21 cellular contexts compared by ENCODE assay signal in genomic region chr5:142832263-142832662, GRCh38.
DNase-seq lines count a peak whose midpoint lies in the region; ATAC-seq and TF ChIP-seq lines count a peak whose summit lies in the region.
"Had no signal": no experiment of that assay in that cellular context is flagged by ENCODE, and none has a peak within 500 bp of the region (broad histone marks: within the 10 kb centered on the region; RNA-seq: fewer than 3 reads in every experiment).

No MANE protein-coding gene starts in this region.

- POLR2A ChIA-PET in Caco-2 (lab: Charles Lee), result no interaction called here

- H3K23ac ChIP-seq in mesenchymal stem cell (ENCODE audit: low read length in 2 of 2), result no peak overlapping the region

- H3K4me1 Mint-ChIP-seq in Caco-2 (ENCODE audit: low read depth, unreplicated experiment), result peaks cover 63% of the 10 kb centered on the region
- H3K4me1 Mint-ChIP-seq: IgD-negative memory B cell had no signal

- H2BK15ac ChIP-seq in mesenchymal stem cell (ENCODE audit: low read depth, poor library complexity, severe bottlenecking), result no peak overlapping the region

- no peaks in the 10 kb centered on the region for H3K27me3 ChIP-seq in Caco-2 (replicated peaks; ENCODE audit: control insufficient read depth, insufficient read depth, low read length)
- no peaks in the 10 kb centered on the region for H3K27me3 ChIP-seq in mesenchymal stem cell (ENCODE audit: control insufficient read depth in 1 of 2, insufficient read depth in 1 of 2, low read length in 2 of 2)
- H3K27me3 ChIP-seq in adrenal gland, result no peaks in the 10 kb centered on the region
- H3K27me3 ChIP-seq: BLaER1 treated with 17β-estradiol and CSF1 and Interleukin-3, amounts not matched to agents 10 nM and 100 nM had no signal

- TF ChIP-seq CTCF in Caco-2 (IDR thresholded peaks at IDR 0.05; ENCODE audit: insufficient read depth in 1 of 2, low read depth in 1 of 2, low read length in 1 of 2, severe bottlenecking in 1 of 2, unreplicated experiment in 1 of 2) (no peak), adrenal gland (IDR thresholded peaks at IDR 0.05) (no peak)

- peaks cover 9% of the 10 kb centered on the region for H3K36me3 Mint-ChIP-seq in Caco-2 (ENCODE audit: insufficient read depth, unreplicated experiment)

- H4K8ac ChIP-seq in mesenchymal stem cell (ENCODE audit: low read length), result no peak overlapping the region

- H3K27ac ChIP-seq in mesenchymal stem cell (ENCODE audit: low read length, poor library complexity, severe bottlenecking), result no peak overlapping the region
- H3K27ac ChIP-seq in adrenal gland, result no peak overlapping the region
- H3K27ac ChIP-seq: 22Rv1; BLaER1 treated with 17β-estradiol and CSF1 and Interleukin-3, amounts not matched to agents 10 nM and 100 nM had no signal

- H3K14ac ChIP-seq in mesenchymal stem cell (ENCODE audit: low read length in 2 of 2), result no peak overlapping the region

- no peak overlapping the region for H3K18ac ChIP-seq in mesenchymal stem cell (ENCODE audit: low read depth in 1 of 2, low read length in 2 of 2)

- ATAC-seq in HG03095 (IDR thresholded peaks at IDR 0.05; ENCODE audit: unreplicated experiment), result no peak
- ATAC-seq: HCT116 had no signal

- H3K9me3 ChIP-seq in Caco-2 (no peaks in the 10 kb centered on the region), mesenchymal stem cell (ENCODE audit: control insufficient read depth, low read length) (no peaks in the 10 kb centered on the region), adrenal gland (replicated peaks in 1 of 3) (no peaks in the 10 kb centered on the region)
- H3K9me3 ChIP-seq: BLaER1 treated with 17β-estradiol and CSF1 and Interleukin-3, amounts not matched to agents 10 nM and 100 nM had no signal

- no peak overlapping the region for H3K9ac ChIP-seq in mesenchymal stem cell (ENCODE audit: low read length)
- H3K9ac ChIP-seq: BLaER1 treated with 17β-estradiol and CSF1 and Interleukin-3, amounts not matched to agents 10 nM and 100 nM had no signal

- H2BK12ac ChIP-seq in mesenchymal stem cell (ENCODE audit: low read length in 2 of 2), result no peak overlapping the region

- peaks cover 33% of the 10 kb centered on the region for H3K79me1 ChIP-seq in mesenchymal stem cell (replicated peaks; ENCODE audit: low read length, poor library complexity, severe bottlenecking)

- H3K4me3 Mint-ChIP-seq in Caco-2 (ENCODE audit: unreplicated experiment), result peak overlapping the region; percentile 10
- H3K4me3 Mint-ChIP-seq: CD4-positive, alpha-beta memory T cell; IgD-negative memory B cell had no signal

- no peak overlapping the region for H2AFZ ChIP-seq in mesenchymal stem cell (ENCODE audit: low read depth, low read length)

- no peak overlapping the region for H3K27ac Mint-ChIP-seq in Caco-2 (ENCODE audit: unreplicated experiment)
- H3K27ac Mint-ChIP-seq: IgD-negative memory B cell had no signal

- H3K4me1 ChIP-seq in Caco-2, result peaks cover 82% of the 10 kb centered on the region
- peaks cover 11% of the 10 kb centered on the region for H3K4me1 ChIP-seq in mesenchymal stem cell (ENCODE audit: control insufficient read depth, insufficient read depth, low read depth, low read length)
- H3K4me1 ChIP-seq in adrenal gland (replicated peaks in 1 of 2), result peaks cover 4 to 6% of the 10 kb centered on the region in 2 donors

- no peak overlapping the region for H3K4me3 ChIP-seq in Caco-2 (ENCODE audit: low read depth, low read length)
- H3K4me3 ChIP-seq in mesenchymal stem cell (ENCODE audit: insufficient read depth in 1 of 2, low read depth in 1 of 2, low read length in 2 of 2), result no peak overlapping the region
- no peak overlapping the region for H3K4me3 ChIP-seq in adrenal gland
- H3K4me3 ChIP-seq: BLaER1 treated with 17β-estradiol and CSF1 and Interleukin-3, amounts not matched to agents 10 nM and 100 nM had no signal

- no peak overlapping the region for H3K4ac ChIP-seq in mesenchymal stem cell (ENCODE audit: low read depth in 1 of 2, low read length in 2 of 2)

- H2BK120ac ChIP-seq in mesenchymal stem cell (ENCODE audit: low read depth, low read length), result no peak overlapping the region

- no peak overlapping the region for H3K4me2 ChIP-seq in mesenchymal stem cell (ENCODE audit: low read length, poor library complexity, severe bottlenecking)

- CTCF ChIA-PET in Caco-2 (lab: Charles Lee), result interaction anchor here (1.0 kb wide), 1 partner anchor 177 kb away, joined by 3 read pairs; no protein-coding TSS in a partner anchor

- DNase-seq in NCI-H82 (lab: John Stamatoyannopoulos, UW) (peak; percentile 9), NCI-H82 treated with DMSO at 0.1 percent for 48 hours (lab: John Stamatoyannopoulos, UW; ENCODE audit: unreplicated experiment) (no peak), Caco-2 (no peak), dermis blood vessel endothelial cell (peak; percentile 41), mesenchymal stem cell (no peak), NCI-H524 (lab: John Stamatoyannopoulos, UW) (no peak), adrenal gland (no peak)
- DNase-seq: CD4-positive, alpha-beta memory T cell; GOT3; MV-4-11; NCI-H1105 treated with DMSO at 0.1 percent for 48 hours; NCI-H2029 treated with DMSO at 0.1 percent for 48 hours; NCI-H2171; NCI-H345; NCI-H524 treated with DMSO at 0.1 percent for 48 hours; SHP77 had no signal

- peaks cover under 1% of the 10 kb centered on the region for H3K9me3 Mint-ChIP-seq in Caco-2 (ENCODE audit: unreplicated experiment)

- no TSS peak for BruUV-seq in Caco-2 (replicated peaks; lab: Mats Ljungman, UMichigan)

- 90% methylated on average over 3 of the region's 3 CpGs for WGBS in mesenchymal stem cell
- WGBS in adrenal gland, 4 donors, result 78 to 88% (median 81%) methylated on average over 3 of the region's 3 CpGs

- TF ChIP-seq POLR2A in adrenal gland (IDR thresholded peaks at IDR 0.05), result no peak

- intact Hi-C loops in Caco-2 (cut with micrococcal nuclease; ENCODE audit: unreplicated experiment), result no loop called here
- intact Hi-C loops in adrenal gland (cut with DNase I), result no loop called here

- H2AK5ac ChIP-seq in mesenchymal stem cell (ENCODE audit: low read length, severe bottlenecking), result peak overlapping the region; percentile 74

- no peak overlapping the region for H2BK5ac ChIP-seq in mesenchymal stem cell (ENCODE audit: low read depth, low read length, poor library complexity, severe bottlenecking)

- no peaks in the 10 kb centered on the region for H3K27me3 Mint-ChIP-seq in Caco-2 (ENCODE audit: insufficient read depth, unreplicated experiment)
- H3K27me3 Mint-ChIP-seq: CD4-positive, alpha-beta memory T cell; IgD-negative memory B cell had no signal

- H3K36me3 ChIP-seq in Caco-2 (ENCODE audit: control insufficient read depth, insufficient read depth, low read length) (no peaks in the 10 kb centered on the region), mesenchymal stem cell (ENCODE audit: control insufficient read depth in 1 of 2, insufficient read depth in 2 of 2, low read depth in 1 of 2, low read length in 2 of 2) (no peaks in the 10 kb centered on the region), adrenal gland (replicated peaks in 1 of 2) (no peaks in the 10 kb centered on the region)

- H4K91ac ChIP-seq in mesenchymal stem cell (ENCODE audit: low read length), result no peak overlapping the region

Comparison
In these comparisons a context has a peak if more than half of its experiments do, and no peak if none do; other contexts are left out.
1. DNase-seq: peak in NCI-H82 (single experiment) and dermis blood vessel endothelial cell (single experiment); none in NCI-H82 treated with DMSO at 0.1 percent for 48 hours (single experiment), Caco-2 (0 of 2), mesenchymal stem cell (single experiment), NCI-H524 (0 of 2) and adrenal gland (0 of 7).